Comparison of ENCODE assay signal across 10 cellular contexts in genomic region chr4:120923201-120923522, GRCh38. TPM values are rescaled to one million over a fixed set of nuclear protein-coding genes. Genes with fewer than 3 reads are reported as not detected.
A peak's percentile ranks its signal among the peaks of the same experiment; 100 is the strongest.
DNase-seq lines count a peak whose midpoint lies in the region; ATAC-seq, FAIRE-seq and TF ChIP-seq lines count a peak whose summit lies in the region.
"Had no signal": no experiment of that assay in that cellular context is flagged by ENCODE, and none has a peak within 500 bp of the region (broad histone marks: within the 10 kb centered on the region; RNA-seq: fewer than 3 reads in every experiment).

No MANE protein-coding gene starts in this region.

- intact Hi-C loops in activated CD8-positive, alpha-beta T cell treated with anti-CD3 and anti-CD28 coated beads for 36 hours (cut with micrococcal nuclease): no loop called here
- intact Hi-C loops in right cardiac atrium (cut with DNase I): no loop called here

- H3K36me3 Mint-ChIP-seq in activated CD8-positive, alpha-beta T cell treated with anti-CD3 and anti-CD28 coated beads for 36 hours (ENCODE audit: low read depth): no peaks in the 10 kb centered on the region

- H3K9me3 ChIP-seq in HEK293 (ENCODE audit: control insufficient read depth, insufficient read depth, low read depth, low read length): no peaks in the 10 kb centered on the region
- H3K9me3 ChIP-seq in right cardiac atrium (ENCODE audit: control insufficient read depth, low read length): no peaks in the 10 kb centered on the region

- H3K27me3 Mint-ChIP-seq in activated CD8-positive, alpha-beta T cell treated with anti-CD3 and anti-CD28 coated beads for 36 hours: peaks cover 16% of the 10 kb centered on the region

- POLR2A ChIA-PET in HEK293 (lab: Yijun Ruan, JAX): interaction anchor here (0.8 kb wide), 1 partner anchor 21 kb away, joined by 3 read pairs; no protein-coding TSS in a partner anchor
- POLR2A ChIA-PET in activated CD8-positive, alpha-beta T cell treated with anti-CD3 and anti-CD28 coated beads for 36 hours (lab: Charles Lee): no interaction called here

- FAIRE-seq in GM12891 (lab: Jason Lieb, UNC): no peak
- FAIRE-seq: K562 had no signal

- peak overlapping the region; percentile 75 for H3K4me3 Mint-ChIP-seq in activated CD8-positive, alpha-beta T cell treated with anti-CD3 and anti-CD28 coated beads for 36 hours

- H3K4me3 ChIP-seq in HEK293 (ENCODE audit: low read depth, low read length) (peak overlapping the region; percentile 62; the same call in 1 of the 2 replicates), right cardiac atrium (ENCODE audit: low read length) (peak overlapping the region; percentile 87), rectal smooth muscle tissue (ENCODE audit: low read length) (peak overlapping the region; percentile 80)
- H3K4me3 ChIP-seq: K562 had no signal

- WGBS in right cardiac atrium: 15% methylated on average over 12 of the region's 12 CpGs

- no peak for ATAC-seq in activated CD8-positive, alpha-beta T cell treated with anti-CD3 and anti-CD28 coated beads for 36 hours
- no peak for ATAC-seq in right cardiac atrium
- no peak for ATAC-seq in GM21515 (IDR thresholded peaks at IDR 0.05; ENCODE audit: unreplicated experiment)
- no peak for ATAC-seq in HG02870 (IDR thresholded peaks at IDR 0.05; ENCODE audit: unreplicated experiment)
- ATAC-seq in HG02884 (IDR thresholded peaks at IDR 0.05; ENCODE audit: unreplicated experiment): no peak
- ATAC-seq: K562 had no signal

- CTCF ChIA-PET in HEK293 (lab: Yijun Ruan, JAX): no interaction called here
- CTCF ChIA-PET in activated CD8-positive, alpha-beta T cell treated with anti-CD3 and anti-CD28 coated beads for 36 hours (lab: Charles Lee): interaction anchor here (1.1 to 1.2 kb wide), 2 partner anchors 13 to 202 kb away, joined by 3 read pairs; no protein-coding TSS in a partner anchor

- no peak for TF ChIP-seq CTCF in HEK293 (tag by site-specific recombination; IDR thresholded peaks at IDR 0.05)
- TF ChIP-seq CTCF in activated CD8-positive, alpha-beta T cell treated with anti-CD3 and anti-CD28 coated beads for 36 hours (IDR thresholded peaks at IDR 0.05): no peak

- H3K4me1 ChIP-seq in HEK293 (ENCODE audit: control insufficient read depth, insufficient read depth, low read length): peaks cover 3% of the 10 kb centered on the region; the same call in 1 of the 2 replicates
- no peaks in the 10 kb centered on the region for H3K4me1 ChIP-seq in right cardiac atrium (ENCODE audit: control insufficient read depth, insufficient read depth, low read length)
- peaks cover 6% of the 10 kb centered on the region for H3K4me1 ChIP-seq in rectal smooth muscle tissue (ENCODE audit: control insufficient read depth, insufficient read depth, low read length)

- H3K27me3 ChIP-seq in right cardiac atrium (ENCODE audit: control insufficient read depth, insufficient read depth) (no peaks in the 10 kb centered on the region), rectal smooth muscle tissue (ENCODE audit: control insufficient read depth, insufficient read depth, low read length) (no peaks in the 10 kb centered on the region)

- H3K27ac Mint-ChIP-seq in activated CD8-positive, alpha-beta T cell treated with anti-CD3 and anti-CD28 coated beads for 36 hours: peak overlapping the region; percentile 72

- peaks cover 23% of the 10 kb centered on the region for H3K4me1 Mint-ChIP-seq in activated CD8-positive, alpha-beta T cell treated with anti-CD3 and anti-CD28 coated beads for 36 hours (ENCODE audit: low read depth)

- TF ChIP-seq POLR2A in GM12891 (IDR thresholded peaks at IDR 0.05; ENCODE audit: low read depth, low read length): no peak

- H3K9ac ChIP-seq in rectal smooth muscle tissue (ENCODE audit: low read length): peak overlapping the region; percentile 16

- H3K36me3 ChIP-seq in HEK293 (ENCODE audit: control insufficient read depth in 2 of 2, insufficient read depth in 1 of 2, low read length in 2 of 2) (no peaks in the 10 kb centered on the region), rectal smooth muscle tissue (ENCODE audit: control insufficient read depth, insufficient read depth, low read length) (no peaks in the 10 kb centered on the region)

- DNase-seq in activated CD8-positive, alpha-beta T cell treated with anti-CD3 and anti-CD28 coated beads for 36 hours: peak; percentile 56
- DNase-seq in right cardiac atrium (no peak), GM12891 (ENCODE audit: insufficient read length, low spot score) (no peak)

- no peaks in the 10 kb centered on the region for H3K9me3 Mint-ChIP-seq in activated CD8-positive, alpha-beta T cell treated with anti-CD3 and anti-CD28 coated beads for 36 hours

- H3K27ac ChIP-seq in HEK293 (ENCODE audit: extremely low read depth, low read depth, low read length) (peak overlapping the region; percentile 91; the same call in 1 of the 2 replicates), right cardiac atrium (ENCODE audit: low read length) (peak overlapping the region; percentile 86), rectal smooth muscle tissue (ENCODE audit: low read depth, low read length) (peak overlapping the region; percentile 49)

TF ChIP-seq in HEK293, 187 proteins besides CTCF, POLR2A, EP300 and RAD21 (continues in another document):
- TF ChIP-seq ZBTB6 (tag by site-specific recombination; IDR thresholded peaks at IDR 0.05) (no peak), ATF2 (tag by site-specific recombination; IDR thresholded peaks at IDR 0.05; ENCODE audit: low read depth) (no peak), MEIS1 (CRISPR knock-in tag; IDR thresholded peaks at IDR 0.05; ENCODE audit: borderline replicate concordance) (no peak), OVOL3 (tag by site-specific recombination; IDR thresholded peaks at IDR 0.05) (no peak), ZNF623 (tag by site-specific recombination; IDR thresholded peaks at IDR 0.05) (no peak), ZBTB17 (tag by site-specific recombination; IDR thresholded peaks at IDR 0.05) (no peak), ZNF596 (tag by site-specific recombination; IDR thresholded peaks at IDR 0.05) (no peak), ZNF621 (tag by site-specific recombination; IDR thresholded peaks at IDR 0.05) (no peak), YY1 (tag by site-specific recombination; IDR thresholded peaks at IDR 0.05) (no peak), EGR2 (tag by site-specific recombination; IDR thresholded peaks at IDR 0.05; ENCODE audit: low read depth) (no peak)

TF ChIP-seq in GM12891, 5 proteins besides CTCF, POLR2A, EP300 and RAD21:
- TF ChIP-seq PAX5 (IDR thresholded peaks at IDR 0.05; ENCODE audit: insufficient read depth, low read length, severe bottlenecking) (no peak), POU2F2 (IDR thresholded peaks at IDR 0.05; ENCODE audit: low read depth, low read length) (no peak), SPI1 (IDR thresholded peaks at IDR 0.05; ENCODE audit: low read depth, low read length) (no peak), TAF1 (IDR thresholded peaks at IDR 0.05; ENCODE audit: low read depth, low read length) (no peak), POLR2AphosphoS5 (IDR thresholded peaks at IDR 0.05; ENCODE audit: low read depth, low read length) (no peak)

RNA-seq across cellular contexts. Expression of gene PRDM5, which starts 0.6 kb away (rescaled TPM):
- under 1 TPM; 0.51 to 0.52 TPM for total RNA-seq in activated CD8-positive, alpha-beta T cell treated with anti-CD3 and anti-CD28 coated beads for 36 hours
- 10 to 100 TPM; 14.3 to 20.3 (median 17.6) TPM for total RNA-seq in right cardiac atrium
- polyA plus RNA-seq in right cardiac atrium: 2.4 TPM
- not detected for polyA plus RNA-seq in GM12891 (2012; ENCODE audit: low read depth, missing spikeins)
- total RNA-seq: K562; T-helper 2 cell treated with Interferon-gamma antibody and Interleukin-4, amounts not matched to agents 100 ng/mL and 5 ng/mL, for 36 hours had no signal
- polyA plus RNA-seq: K562 had no signal

Comparison
In these comparisons a context has a peak if more than half of its experiments do, and no peak if none do; other contexts are left out.
1. RNA of gene PRDM5, which starts 0.6 kb away (total RNA-seq): 14.3 to 20.3 TPM in right cardiac atrium; 0.51 to 0.52 TPM in activated CD8-positive, alpha-beta T cell treated with anti-CD3 and anti-CD28 coated beads for 36 hours; every median in the first group is over 10 times any median in the second.
2. Peak in every context shown above with its lines, with median percentiles within 50 percentile points of each other: H3K27ac ChIP-seq and H3K4me3 ChIP-seq.